ENCODE assay signal across 8 cellular contexts in genomic region chr10:31759816-31760626, GRCh38.
DNase-seq lines count a peak whose midpoint lies in the region; ATAC-seq and TF ChIP-seq lines count a peak whose summit lies in the region.

No MANE protein-coding gene starts in this region.

- H3K27ac Mint-ChIP-seq in type B pancreatic cell, result peak overlapping the region; percentile 92

- no peaks in the 10 kb centered on the region for H3K36me3 Mint-ChIP-seq in type B pancreatic cell

- in situ Hi-C loops in GM13977 (cut with MboI; ENCODE audit: low pct_unique_long_range_greater_than_20kb, low sequenced_read_pairs, unreplicated experiment), result no loop called here

- H3K4me3 Mint-ChIP-seq in type B pancreatic cell, result peak overlapping the region; percentile 89

- H3K27me3 Mint-ChIP-seq in type B pancreatic cell, result peaks cover 3% of the 10 kb centered on the region

- no peaks in the 10 kb centered on the region for H3K36me3 ChIP-seq in heart right ventricle

- ATAC-seq in HG02870 (IDR thresholded peaks at IDR 0.05; ENCODE audit: unreplicated experiment) (peak; percentile 92), heart right ventricle (peak; percentile 93 to 97 (median 96))

- TF ChIP-seq CTCF in GM13977 (IDR thresholded peaks at IDR 0.05; ENCODE audit: extremely low read depth, insufficient read depth, missing control alignments), result no peak
- TF ChIP-seq CTCF in heart right ventricle (IDR thresholded peaks at IDR 0.05), result peak in 1 of 9 donors; percentile 9
- TF ChIP-seq CTCF in type B pancreatic cell (conservative IDR thresholded peaks at IDR 0.05), result no peak

- H3K27me3 ChIP-seq in heart right ventricle, result no peaks in the 10 kb centered on the region

- DNase-seq in GM13977 (ENCODE audit: low spot score), result peak; percentile 98
- peak; percentile 94 for DNase-seq in NCI-H146 treated with DMSO at 0.1 percent for 48 hours (lab: John Stamatoyannopoulos, UW; ENCODE audit: unreplicated experiment)
- DNase-seq in T-helper 1 cell, result peak; percentile 90 to 97 (median 93)
- DNase-seq in amniotic stem cell (lab: John Stamatoyannopoulos, UW), result peak; percentile 97
- peak; percentile 95 to 97 for DNase-seq in heart right ventricle
- peak; percentile 99 for DNase-seq in pons (ENCODE audit: low spot score)
- DNase-seq in type B pancreatic cell (ENCODE audit: extremely low spot score, unreplicated experiment), result peak; percentile 96

- H3K4me3 ChIP-seq in heart right ventricle, result peak overlapping the region; percentile 72 to 95 (median 88)

- H3K9me3 ChIP-seq in heart right ventricle, result no peaks in the 10 kb centered on the region

- H3K9me3 Mint-ChIP-seq in type B pancreatic cell, result no peaks in the 10 kb centered on the region

- WGBS in heart right ventricle, 2 donors, result 0% methylated on average over 61 of the region's 61 CpGs

- H3K27ac ChIP-seq in heart right ventricle, result peak overlapping the region; percentile 89 to 99 (median 98)

- intact Hi-C loops in heart right ventricle (cut with DNase I), result loop anchor here in 8 of 10 donors (5.0 to 10.0 kb wide), 10 partner anchors 53 to 975 kb away; partner anchors contain the start of gene ZEB1 (in 1 of the 8)

- H3K4me1 Mint-ChIP-seq in type B pancreatic cell (ENCODE audit: unreplicated experiment), result peaks cover 31% of the 10 kb centered on the region

- peaks cover 2 to 45% (median 30%) of the 10 kb centered on the region in 9 donors for H3K4me1 ChIP-seq in heart right ventricle

Comparison
In these comparisons a context has a peak if more than half of its experiments do, and no peak if none do; other contexts are left out.
1. Peak in every context shown above with its lines: DNase-seq, ATAC-seq, H3K4me3 ChIP-seq and H3K27ac ChIP-seq.